10 cellular contexts compared by ENCODE assay signal in the genomic region with DNA sequence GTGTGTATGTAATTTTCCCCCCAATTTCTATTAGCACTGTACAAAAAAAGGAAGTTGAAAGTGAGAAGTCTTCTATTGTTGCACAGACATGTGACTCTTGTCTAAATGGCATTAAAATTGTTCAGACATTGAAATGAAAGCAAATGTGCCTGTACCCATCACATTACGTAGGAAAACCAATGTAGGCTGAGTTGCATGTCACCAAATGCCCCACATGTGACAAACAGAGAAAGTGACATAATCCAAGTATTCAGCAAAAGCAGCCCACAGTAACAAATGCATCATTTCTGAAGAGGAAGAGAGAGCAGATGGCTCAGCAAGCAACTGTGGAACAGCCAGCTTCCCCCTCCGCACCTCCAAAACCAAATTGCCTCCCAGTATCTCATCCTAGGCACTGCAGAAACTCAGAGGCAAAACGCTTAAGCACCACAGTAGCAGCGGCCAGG.
A peak's percentile ranks its signal among the peaks of the same experiment; 100 is the strongest.
DNase-seq lines count a peak whose midpoint lies in the region; ATAC-seq and TF ChIP-seq lines count a peak whose summit lies in the region.
"Had no signal": no experiment of that assay in that cellular context is flagged by ENCODE, and none has a peak within 500 bp of the region (broad histone marks: within the 10 kb centered on the region; RNA-seq: fewer than 3 reads in every experiment).

No MANE protein-coding gene starts in this region.

- peak; percentile 35 to 63 for ATAC-seq in activated CD4-positive, CD25-positive, alpha-beta regulatory T cell treated with anti-CD3 and anti-CD28 coated beads, Interleukin-2, amount 50 U/mL, for 24 hours
- ATAC-seq in HG02870 (IDR thresholded peaks at IDR 0.05; ENCODE audit: unreplicated experiment): peak; percentile 94
- peak; percentile 84 for ATAC-seq in stimulated activated effector memory CD8-positive, alpha-beta T cell treated with anti-CD3 and anti-CD28 coated beads, Interleukin-12 subunit alpha, Interleukin-12 subunit beta, amount 100 ng/mL, for 72 hours

- H3K4me1 ChIP-seq in OCI-LY3 (ENCODE audit: low read length): peaks cover 56% of the 10 kb centered on the region
- H3K4me1 ChIP-seq: tibial artery had no signal

- H3K4me3 ChIP-seq in OCI-LY3 (ENCODE audit: low read length): peak overlapping the region; percentile 25
- H3K4me3 ChIP-seq: tibial artery had no signal

- H3K9me3 Mint-ChIP-seq in stimulated activated effector memory CD8-positive, alpha-beta T cell treated with anti-CD3 and anti-CD28 coated beads, Interleukin-12 subunit alpha, Interleukin-12 subunit beta, amount 100 ng/mL, for 72 hours: no peaks in the 10 kb centered on the region
- H3K9me3 Mint-ChIP-seq in mesothelial cell of epicardium: peaks cover 14% of the 10 kb centered on the region

- TF ChIP-seq CTCF in OCI-LY3 (IDR thresholded peaks at IDR 0.05; ENCODE audit: low read depth, low read length): no peak
- TF ChIP-seq CTCF in mesothelial cell of epicardium (IDR thresholded peaks at IDR 0.05; ENCODE audit: unreplicated experiment): no peak

- H3K36me3 Mint-ChIP-seq in stimulated activated effector memory CD8-positive, alpha-beta T cell treated with anti-CD3 and anti-CD28 coated beads, Interleukin-12 subunit alpha, Interleukin-12 subunit beta, amount 100 ng/mL, for 72 hours: no peaks in the 10 kb centered on the region
- H3K36me3 Mint-ChIP-seq in mesothelial cell of epicardium: no peaks in the 10 kb centered on the region

- H3K27me3 Mint-ChIP-seq in mesothelial cell of epicardium (ENCODE audit: low read depth): no peaks in the 10 kb centered on the region

- H3K27ac ChIP-seq in OCI-LY3 (ENCODE audit: low read length): peak overlapping the region; percentile 94
- H3K27ac ChIP-seq: neutrophil, tibial artery had no signal

- H3K9me3 ChIP-seq in OCI-LY3 (ENCODE audit: insufficient read depth, low read length): peaks cover 9% of the 10 kb centered on the region; the same call in 1 of the 2 replicates
- H3K9me3 ChIP-seq: neutrophil, tibial artery had no signal

- no peak for DNase-seq in activated CD4-positive, CD25-positive, alpha-beta regulatory T cell (lab: John Stamatoyannopoulos, UW)
- DNase-seq in stimulated activated effector memory CD8-positive, alpha-beta T cell treated with anti-CD3 and anti-CD28 coated beads, Interleukin-12 subunit alpha, Interleukin-12 subunit beta, amount 100 ng/mL, for 72 hours (ENCODE audit: low spot score in 2 of 2): no peak
- DNase-seq in T-helper 9 cell (no peak), ecto neural progenitor cell (ENCODE audit: low spot score) (no peak), mesothelial cell of epicardium (ENCODE audit: low spot score in 2 of 2, unreplicated experiment in 2 of 2) (no peak)

- no peak overlapping the region for H2AFZ ChIP-seq in OCI-LY3 (ENCODE audit: low read depth, low read length)

- H3K27me3 ChIP-seq in OCI-LY3 (ENCODE audit: low read depth, low read length): no peaks in the 10 kb centered on the region
- H3K27me3 ChIP-seq: neutrophil, tibial artery had no signal

- peak overlapping the region; percentile 69 for H3K9ac ChIP-seq in OCI-LY3 (ENCODE audit: low read length)

- H3K4me3 Mint-ChIP-seq in stimulated activated effector memory CD8-positive, alpha-beta T cell treated with anti-CD3 and anti-CD28 coated beads, Interleukin-12 subunit alpha, Interleukin-12 subunit beta, amount 100 ng/mL, for 72 hours: no peak overlapping the region
- H3K4me3 Mint-ChIP-seq in mesothelial cell of epicardium: no peak overlapping the region

- H3K27ac Mint-ChIP-seq in stimulated activated effector memory CD8-positive, alpha-beta T cell treated with anti-CD3 and anti-CD28 coated beads, Interleukin-12 subunit alpha, Interleukin-12 subunit beta, amount 100 ng/mL, for 72 hours: no peak overlapping the region
- no peak overlapping the region for H3K27ac Mint-ChIP-seq in mesothelial cell of epicardium

- H4K20me1 ChIP-seq in OCI-LY3 (ENCODE audit: insufficient read depth, low read length): no peaks in the 10 kb centered on the region

- no peaks in the 10 kb centered on the region for H3K79me2 ChIP-seq in OCI-LY3 (ENCODE audit: low read length)

- peaks cover 21% of the 10 kb centered on the region for H3K36me3 ChIP-seq in OCI-LY3 (replicated peaks; ENCODE audit: low read depth, low read length)
- H3K36me3 ChIP-seq: neutrophil, tibial artery had no signal

- peaks cover 4% of the 10 kb centered on the region for H3K4me1 Mint-ChIP-seq in stimulated activated effector memory CD8-positive, alpha-beta T cell treated with anti-CD3 and anti-CD28 coated beads, Interleukin-12 subunit alpha, Interleukin-12 subunit beta, amount 100 ng/mL, for 72 hours
- peaks cover 2% of the 10 kb centered on the region for H3K4me1 Mint-ChIP-seq in mesothelial cell of epicardium

- H3K4me2 ChIP-seq in OCI-LY3 (ENCODE audit: low read length): peak overlapping the region; percentile 66
